ENCODE assay signal across 23 cellular contexts in genomic region chr6:76162811-76163210, GRCh38.
"Had no signal": no experiment of that assay in that cellular context is flagged by ENCODE, and none has a peak within 500 bp of the region (broad histone marks: within the 10 kb centered on the region; RNA-seq: fewer than 3 reads in every experiment).

No MANE protein-coding gene starts in this region.

- H3K9me3 ChIP-seq: testis, thoracic aorta, thyroid gland, uterus, vagina had no signal

- H3K4me1 ChIP-seq: stomach, suprapubic skin, testis, thyroid gland, tibial artery, tibial nerve, transverse colon, upper lobe of left lung, upper lobe of right lung, uterus, vagina had no signal

- H3K27ac ChIP-seq: stomach, suprapubic skin, testis, thoracic aorta, thyroid gland, tibial artery, tibial nerve, transverse colon, upper lobe of left lung, upper lobe of right lung, uterus, vagina had no signal

- H3K36me3 ChIP-seq: stomach, suprapubic skin, thoracic aorta, thyroid gland, tibial artery, tibial nerve, transverse colon, upper lobe of left lung, upper lobe of right lung, uterus, vagina had no signal

- H3K27me3 ChIP-seq: stomach, suprapubic skin, testis, thyroid gland, tibial artery, tibial nerve, transverse colon, upper lobe of left lung, upper lobe of right lung, uterus, vagina had no signal

- DNase-seq: stimulated activated CD4-positive, alpha-beta T cell treated with anti-CD3 and anti-CD28 coated beads, Interleukin-2, amount 100 ng/mL, for 48 hours; stimulated activated CD4-positive, alpha-beta T cell treated with anti-CD3 and anti-CD28 coated beads, Interleukin-4, amount 100 ng/mL, for 1 hour; stimulated activated CD4-positive, alpha-beta T cell treated with anti-CD3 and anti-CD28 coated beads, Interleukin-4, amount 100 ng/mL, for 24 hours; stimulated activated CD4-positive, alpha-beta T cell treated with anti-CD3 and anti-CD28 coated beads, Interleukin-4, amount 100 ng/mL, for 4 hours; stimulated activated CD8-positive, alpha-beta memory T cell treated with anti-CD3 and anti-CD28 coated beads, Interleukin-4, amount 100 ng/mL, for 48 hours; stimulated activated naive B cell treated with anti-CD40 and anti-IgM and Interleukin-4, amounts not matched to agents 10 μg/mL and 1 μg/mL and 100 μg/mL, for 72 hours; stimulated activated naive CD4-positive, alpha-beta T cell; stimulated activated naive CD4-positive, alpha-beta T cell treated with Interleukin-2 at 50 U/mL for 16 hours; stimulated activated naive CD8-positive, alpha-beta T cell treated with anti-CD3 and anti-CD28 coated beads, Interleukin-15, amount 100 ng/mL, for 72 hours; stimulated activated naive CD8-positive, alpha-beta T cell treated with anti-CD3 and anti-CD28 coated beads, Interleukin-15, Interleukin-2, amounts not matched to agents 100 U/mL and 50 U/mL, for 24 hours; stomach; substantia nigra; testis; thyroid gland; tibial artery; transverse colon; upper lobe of left lung; upper lobe of right lung; uterus had no signal

- H3K4me3 ChIP-seq: stomach, suprapubic skin, testis, thoracic aorta, thyroid gland, tibial artery, tibial nerve, transverse colon, upper lobe of left lung, upper lobe of right lung, uterus, vagina had no signal
